Comparison of ENCODE assay signal across 1 cellular context in the genomic region with DNA sequence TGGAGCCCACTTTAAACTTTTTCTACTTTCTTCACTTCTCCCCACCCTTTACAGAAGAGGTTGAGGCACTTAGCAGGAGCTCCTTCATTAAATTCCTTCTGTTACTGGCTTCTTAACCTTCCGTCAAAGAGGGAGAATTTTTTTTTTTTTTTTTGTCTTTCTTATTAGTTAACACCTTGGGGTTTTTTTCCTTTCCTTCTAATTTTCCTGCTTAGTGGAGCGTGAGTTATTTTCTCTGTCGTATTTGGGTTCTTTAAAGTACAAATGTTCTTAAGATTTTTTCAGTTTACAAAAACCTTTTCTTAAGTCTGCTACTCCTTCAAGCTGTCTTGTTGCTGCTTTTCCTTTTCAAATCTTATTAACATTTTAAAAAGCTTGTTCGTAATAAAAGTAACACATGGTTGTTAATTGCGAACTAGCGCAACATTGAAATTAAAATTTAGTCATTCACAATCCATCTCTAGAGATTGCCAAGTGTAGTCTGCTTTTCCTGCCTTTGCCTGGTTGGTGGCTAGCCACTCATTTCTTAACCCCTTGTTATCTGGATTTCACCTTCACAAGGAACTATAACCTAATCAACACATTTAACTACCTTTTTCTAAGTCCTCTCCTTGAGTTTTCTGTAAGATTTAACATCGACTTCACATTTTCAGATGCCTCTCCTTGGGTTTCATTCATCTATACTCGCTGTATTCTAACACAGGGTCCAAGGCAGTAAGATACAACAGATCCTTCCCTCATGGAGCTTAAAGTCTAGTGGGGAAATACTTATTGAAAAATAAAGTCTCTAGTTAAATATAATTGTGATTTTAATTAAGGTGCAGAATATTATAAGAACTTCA.
TF ChIP-seq lines count a peak whose summit lies in the region.

No MANE protein-coding gene starts in this region.

TF ChIP-seq in WTC11, 78 proteins besides CTCF, POLR2A, EP300 and RAD21 (continued from another document):
- TF ChIP-seq, protein P1, sequence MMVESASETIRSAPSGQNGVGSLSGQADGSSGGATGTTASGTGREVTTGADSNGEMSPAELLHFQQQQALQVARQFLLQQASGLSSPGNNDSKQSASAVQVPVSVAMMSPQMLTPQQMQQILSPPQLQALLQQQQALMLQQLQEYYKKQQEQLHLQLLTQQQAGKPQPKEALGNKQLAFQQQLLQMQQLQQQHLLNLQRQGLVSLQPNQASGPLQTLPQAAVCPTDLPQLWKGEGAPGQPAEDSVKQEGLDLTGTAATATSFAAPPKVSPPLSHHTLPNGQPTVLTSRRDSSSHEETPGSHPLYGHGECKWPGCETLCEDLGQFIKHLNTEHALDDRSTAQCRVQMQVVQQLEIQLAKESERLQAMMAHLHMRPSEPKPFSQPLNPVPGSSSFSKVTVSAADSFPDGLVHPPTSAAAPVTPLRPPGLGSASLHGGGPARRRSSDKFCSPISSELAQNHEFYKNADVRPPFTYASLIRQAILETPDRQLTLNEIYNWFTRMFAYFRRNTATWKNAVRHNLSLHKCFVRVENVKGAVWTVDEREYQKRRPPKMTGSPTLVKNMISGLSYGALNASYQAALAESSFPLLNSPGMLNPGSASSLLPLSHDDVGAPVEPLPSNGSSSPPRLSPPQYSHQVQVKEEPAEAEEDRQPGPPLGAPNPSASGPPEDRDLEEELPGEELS (CRISPR knock-in tag; IDR thresholded peaks at IDR 0.05), result no peak
- TF ChIP-seq, protein P2, sequence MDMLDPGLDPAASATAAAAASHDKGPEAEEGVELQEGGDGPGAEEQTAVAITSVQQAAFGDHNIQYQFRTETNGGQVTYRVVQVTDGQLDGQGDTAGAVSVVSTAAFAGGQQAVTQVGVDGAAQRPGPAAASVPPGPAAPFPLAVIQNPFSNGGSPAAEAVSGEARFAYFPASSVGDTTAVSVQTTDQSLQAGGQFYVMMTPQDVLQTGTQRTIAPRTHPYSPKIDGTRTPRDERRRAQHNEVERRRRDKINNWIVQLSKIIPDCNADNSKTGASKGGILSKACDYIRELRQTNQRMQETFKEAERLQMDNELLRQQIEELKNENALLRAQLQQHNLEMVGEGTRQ (CRISPR knock-in tag; IDR thresholded peaks at IDR 0.05), result no peak
- TF ChIP-seq, protein P3, sequence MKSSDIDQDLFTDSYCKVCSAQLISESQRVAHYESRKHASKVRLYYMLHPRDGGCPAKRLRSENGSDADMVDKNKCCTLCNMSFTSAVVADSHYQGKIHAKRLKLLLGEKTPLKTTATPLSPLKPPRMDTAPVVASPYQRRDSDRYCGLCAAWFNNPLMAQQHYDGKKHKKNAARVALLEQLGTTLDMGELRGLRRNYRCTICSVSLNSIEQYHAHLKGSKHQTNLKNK (CRISPR knock-in tag; IDR thresholded peaks at IDR 0.05), result no peak
